Comparison of ENCODE assay signal across 1 cellular context in the genomic region with DNA sequence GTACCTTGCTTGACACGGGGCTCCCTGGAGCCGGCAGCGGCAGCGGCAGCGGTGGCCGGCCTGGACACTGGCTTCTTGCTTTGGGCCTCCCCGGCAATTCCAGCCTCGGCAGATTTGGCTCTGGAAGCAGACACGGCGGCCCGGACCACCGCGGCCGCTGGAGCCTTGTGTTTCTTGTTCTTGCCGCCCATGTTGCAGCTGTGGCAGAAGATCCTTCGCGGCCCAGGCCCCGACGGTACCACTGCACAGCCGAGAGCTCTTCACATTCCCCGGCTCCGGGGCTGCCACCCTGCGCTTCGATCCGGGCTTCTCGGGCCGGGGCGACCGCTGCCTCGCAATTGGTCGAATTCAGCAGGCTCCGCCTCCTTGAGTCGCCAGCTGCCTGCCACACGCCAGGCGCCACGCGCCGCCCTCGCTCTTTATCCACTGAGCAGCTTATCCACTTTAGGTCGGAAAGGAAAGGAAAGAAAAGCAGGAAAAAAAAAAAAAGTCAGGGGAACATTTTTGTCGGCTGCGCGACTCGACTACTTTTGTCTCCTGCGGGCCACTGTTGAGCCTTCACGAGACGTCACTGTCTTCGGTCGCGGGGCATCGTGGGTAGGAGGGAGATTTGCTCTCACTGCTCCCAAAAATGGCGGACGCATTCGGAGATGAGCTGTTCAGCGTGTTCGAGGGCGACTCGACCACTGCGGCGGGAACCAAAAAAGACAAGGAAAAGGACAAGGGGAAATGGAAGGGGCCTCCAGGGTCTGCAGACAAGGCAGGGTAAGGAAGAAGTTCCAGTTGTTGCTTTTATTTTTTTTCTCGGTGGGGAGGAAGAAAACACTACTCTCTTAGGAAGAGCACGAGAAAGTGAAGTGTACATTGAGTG.
TF ChIP-seq lines count a peak whose summit lies in the region.

A gene with protein sequence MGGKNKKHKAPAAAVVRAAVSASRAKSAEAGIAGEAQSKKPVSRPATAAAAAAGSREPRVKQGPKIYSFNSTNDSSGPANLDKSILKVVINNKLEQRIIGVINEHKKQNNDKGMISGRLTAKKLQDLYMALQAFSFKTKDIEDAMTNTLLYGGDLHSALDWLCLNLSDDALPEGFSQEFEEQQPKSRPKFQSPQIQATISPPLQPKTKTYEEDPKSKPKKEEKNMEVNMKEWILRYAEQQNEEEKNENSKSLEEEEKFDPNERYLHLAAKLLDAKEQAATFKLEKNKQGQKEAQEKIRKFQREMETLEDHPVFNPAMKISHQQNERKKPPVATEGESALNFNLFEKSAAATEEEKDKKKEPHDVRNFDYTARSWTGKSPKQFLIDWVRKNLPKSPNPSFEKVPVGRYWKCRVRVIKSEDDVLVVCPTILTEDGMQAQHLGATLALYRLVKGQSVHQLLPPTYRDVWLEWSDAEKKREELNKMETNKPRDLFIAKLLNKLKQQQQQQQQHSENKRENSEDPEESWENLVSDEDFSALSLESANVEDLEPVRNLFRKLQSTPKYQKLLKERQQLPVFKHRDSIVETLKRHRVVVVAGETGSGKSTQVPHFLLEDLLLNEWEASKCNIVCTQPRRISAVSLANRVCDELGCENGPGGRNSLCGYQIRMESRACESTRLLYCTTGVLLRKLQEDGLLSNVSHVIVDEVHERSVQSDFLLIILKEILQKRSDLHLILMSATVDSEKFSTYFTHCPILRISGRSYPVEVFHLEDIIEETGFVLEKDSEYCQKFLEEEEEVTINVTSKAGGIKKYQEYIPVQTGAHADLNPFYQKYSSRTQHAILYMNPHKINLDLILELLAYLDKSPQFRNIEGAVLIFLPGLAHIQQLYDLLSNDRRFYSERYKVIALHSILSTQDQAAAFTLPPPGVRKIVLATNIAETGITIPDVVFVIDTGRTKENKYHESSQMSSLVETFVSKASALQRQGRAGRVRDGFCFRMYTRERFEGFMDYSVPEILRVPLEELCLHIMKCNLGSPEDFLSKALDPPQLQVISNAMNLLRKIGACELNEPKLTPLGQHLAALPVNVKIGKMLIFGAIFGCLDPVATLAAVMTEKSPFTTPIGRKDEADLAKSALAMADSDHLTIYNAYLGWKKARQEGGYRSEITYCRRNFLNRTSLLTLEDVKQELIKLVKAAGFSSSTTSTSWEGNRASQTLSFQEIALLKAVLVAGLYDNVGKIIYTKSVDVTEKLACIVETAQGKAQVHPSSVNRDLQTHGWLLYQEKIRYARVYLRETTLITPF (N-terminal part only) (minus strand): TSS at position 312 of the 871 bp plus-strand sequence. CDS start 121 bp downstream, at position 191.
A gene (plus strand): TSS at position 607 of the 871 bp plus-strand sequence. CDS start 25 bp downstream, at position 632.

TF ChIP-seq in WTC11, 78 proteins besides CTCF, POLR2A, EP300 and RAD21 (continued from another document):
- TF ChIP-seq, protein P1, sequence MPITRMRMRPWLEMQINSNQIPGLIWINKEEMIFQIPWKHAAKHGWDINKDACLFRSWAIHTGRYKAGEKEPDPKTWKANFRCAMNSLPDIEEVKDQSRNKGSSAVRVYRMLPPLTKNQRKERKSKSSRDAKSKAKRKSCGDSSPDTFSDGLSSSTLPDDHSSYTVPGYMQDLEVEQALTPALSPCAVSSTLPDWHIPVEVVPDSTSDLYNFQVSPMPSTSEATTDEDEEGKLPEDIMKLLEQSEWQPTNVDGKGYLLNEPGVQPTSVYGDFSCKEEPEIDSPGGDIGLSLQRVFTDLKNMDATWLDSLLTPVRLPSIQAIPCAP (CRISPR knock-in tag; IDR thresholded peaks at IDR 0.05), result no peak
- no peak for TF ChIP-seq ESRRA (CRISPR knock-in tag; IDR thresholded peaks at IDR 0.05; ENCODE audit: borderline replicate concordance)
- TF ChIP-seq SMAD3 (CRISPR knock-in tag; IDR thresholded peaks at IDR 0.05; ENCODE audit: borderline replicate concordance), result no peak; the same call in 1 of the 2 replicates
- no peak for TF ChIP-seq ZBTB21 (CRISPR knock-in tag; IDR thresholded peaks at IDR 0.05; ENCODE audit: borderline replicate concordance)
- TF ChIP-seq, protein P2, sequence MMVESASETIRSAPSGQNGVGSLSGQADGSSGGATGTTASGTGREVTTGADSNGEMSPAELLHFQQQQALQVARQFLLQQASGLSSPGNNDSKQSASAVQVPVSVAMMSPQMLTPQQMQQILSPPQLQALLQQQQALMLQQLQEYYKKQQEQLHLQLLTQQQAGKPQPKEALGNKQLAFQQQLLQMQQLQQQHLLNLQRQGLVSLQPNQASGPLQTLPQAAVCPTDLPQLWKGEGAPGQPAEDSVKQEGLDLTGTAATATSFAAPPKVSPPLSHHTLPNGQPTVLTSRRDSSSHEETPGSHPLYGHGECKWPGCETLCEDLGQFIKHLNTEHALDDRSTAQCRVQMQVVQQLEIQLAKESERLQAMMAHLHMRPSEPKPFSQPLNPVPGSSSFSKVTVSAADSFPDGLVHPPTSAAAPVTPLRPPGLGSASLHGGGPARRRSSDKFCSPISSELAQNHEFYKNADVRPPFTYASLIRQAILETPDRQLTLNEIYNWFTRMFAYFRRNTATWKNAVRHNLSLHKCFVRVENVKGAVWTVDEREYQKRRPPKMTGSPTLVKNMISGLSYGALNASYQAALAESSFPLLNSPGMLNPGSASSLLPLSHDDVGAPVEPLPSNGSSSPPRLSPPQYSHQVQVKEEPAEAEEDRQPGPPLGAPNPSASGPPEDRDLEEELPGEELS (CRISPR knock-in tag; IDR thresholded peaks at IDR 0.05), result peak; percentile 25; the same call in 1 of the 2 replicates
- TF ChIP-seq CREB1 (CRISPR knock-in tag; IDR thresholded peaks at IDR 0.05), result no peak
- no peak for TF ChIP-seq FOXJ3 (CRISPR knock-in tag; IDR thresholded peaks at IDR 0.05; ENCODE audit: borderline replicate concordance)
- TF ChIP-seq, protein P3, sequence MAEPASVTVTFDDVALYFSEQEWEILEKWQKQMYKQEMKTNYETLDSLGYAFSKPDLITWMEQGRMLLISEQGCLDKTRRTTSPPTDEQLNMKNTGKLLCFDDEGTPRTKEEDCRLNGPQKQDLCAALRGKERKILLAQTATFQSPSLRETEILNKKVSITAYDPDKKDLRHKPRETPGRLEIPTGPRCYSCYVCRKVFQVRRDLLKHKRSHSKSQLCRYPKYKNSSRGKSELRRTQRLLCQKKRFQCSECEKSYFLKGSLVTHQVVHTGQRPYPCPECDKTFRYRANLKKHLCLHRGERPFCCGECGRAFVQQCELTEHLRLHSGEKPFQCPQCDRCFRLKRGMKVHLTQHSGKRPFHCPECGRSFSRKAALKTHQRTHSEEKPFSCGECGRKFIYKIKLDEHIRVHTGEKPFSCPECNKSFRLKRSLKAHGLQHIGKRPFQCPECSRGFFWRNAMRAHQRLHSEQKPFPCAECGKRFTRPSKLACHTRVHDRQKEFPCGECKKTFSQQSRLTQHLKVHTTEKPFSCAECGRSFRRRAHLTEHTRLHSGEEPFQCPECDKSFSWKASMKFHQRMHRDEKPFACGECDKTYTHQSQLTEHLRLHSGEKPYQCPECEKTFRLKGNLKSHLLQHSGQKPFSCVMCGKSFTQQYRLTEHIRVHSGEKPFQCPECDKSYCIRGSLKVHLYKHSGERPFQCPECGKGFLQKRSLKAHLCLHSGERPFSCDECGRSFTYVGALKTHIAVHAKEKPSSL (CRISPR knock-in tag; conservative IDR thresholded peaks at IDR 0.05), result no peak
- TF ChIP-seq, protein P4, sequence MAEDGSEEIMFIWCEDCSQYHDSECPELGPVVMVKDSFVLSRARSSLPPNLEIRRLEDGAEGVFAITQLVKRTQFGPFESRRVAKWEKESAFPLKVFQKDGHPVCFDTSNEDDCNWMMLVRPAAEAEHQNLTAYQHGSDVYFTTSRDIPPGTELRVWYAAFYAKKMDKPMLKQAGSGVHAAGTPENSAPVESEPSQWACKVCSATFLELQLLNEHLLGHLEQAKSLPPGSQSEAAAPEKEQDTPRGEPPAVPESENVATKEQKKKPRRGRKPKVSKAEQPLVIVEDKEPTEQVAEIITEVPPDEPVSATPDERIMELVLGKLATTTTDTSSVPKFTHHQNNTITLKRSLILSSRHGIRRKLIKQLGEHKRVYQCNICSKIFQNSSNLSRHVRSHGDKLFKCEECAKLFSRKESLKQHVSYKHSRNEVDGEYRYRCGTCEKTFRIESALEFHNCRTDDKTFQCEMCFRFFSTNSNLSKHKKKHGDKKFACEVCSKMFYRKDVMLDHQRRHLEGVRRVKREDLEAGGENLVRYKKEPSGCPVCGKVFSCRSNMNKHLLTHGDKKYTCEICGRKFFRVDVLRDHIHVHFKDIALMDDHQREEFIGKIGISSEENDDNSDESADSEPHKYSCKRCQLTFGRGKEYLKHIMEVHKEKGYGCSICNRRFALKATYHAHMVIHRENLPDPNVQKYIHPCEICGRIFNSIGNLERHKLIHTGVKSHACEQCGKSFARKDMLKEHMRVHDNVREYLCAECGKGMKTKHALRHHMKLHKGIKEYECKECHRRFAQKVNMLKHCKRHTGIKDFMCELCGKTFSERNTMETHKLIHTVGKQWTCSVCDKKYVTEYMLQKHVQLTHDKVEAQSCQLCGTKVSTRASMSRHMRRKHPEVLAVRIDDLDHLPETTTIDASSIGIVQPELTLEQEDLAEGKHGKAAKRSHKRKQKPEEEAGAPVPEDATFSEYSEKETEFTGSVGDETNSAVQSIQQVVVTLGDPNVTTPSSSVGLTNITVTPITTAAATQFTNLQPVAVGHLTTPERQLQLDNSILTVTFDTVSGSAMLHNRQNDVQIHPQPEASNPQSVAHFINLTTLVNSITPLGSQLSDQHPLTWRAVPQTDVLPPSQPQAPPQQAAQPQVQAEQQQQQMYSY (CRISPR knock-in tag; IDR thresholded peaks at IDR 0.05), result no peak
- TF ChIP-seq, protein P5, sequence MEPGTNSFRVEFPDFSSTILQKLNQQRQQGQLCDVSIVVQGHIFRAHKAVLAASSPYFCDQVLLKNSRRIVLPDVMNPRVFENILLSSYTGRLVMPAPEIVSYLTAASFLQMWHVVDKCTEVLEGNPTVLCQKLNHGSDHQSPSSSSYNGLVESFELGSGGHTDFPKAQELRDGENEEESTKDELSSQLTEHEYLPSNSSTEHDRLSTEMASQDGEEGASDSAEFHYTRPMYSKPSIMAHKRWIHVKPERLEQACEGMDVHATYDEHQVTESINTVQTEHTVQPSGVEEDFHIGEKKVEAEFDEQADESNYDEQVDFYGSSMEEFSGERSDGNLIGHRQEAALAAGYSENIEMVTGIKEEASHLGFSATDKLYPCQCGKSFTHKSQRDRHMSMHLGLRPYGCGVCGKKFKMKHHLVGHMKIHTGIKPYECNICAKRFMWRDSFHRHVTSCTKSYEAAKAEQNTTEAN (CRISPR knock-in tag; IDR thresholded peaks at IDR 0.05), result peak; percentile 48
- TF ChIP-seq ZNF232 (CRISPR knock-in tag; IDR thresholded peaks at IDR 0.05), result 0 out of 2 replicates have a peak, but pooled peaks have one; percentile 25
- no peak for TF ChIP-seq RORB (CRISPR knock-in tag; IDR thresholded peaks at IDR 0.05)
- TF ChIP-seq, protein P6, sequence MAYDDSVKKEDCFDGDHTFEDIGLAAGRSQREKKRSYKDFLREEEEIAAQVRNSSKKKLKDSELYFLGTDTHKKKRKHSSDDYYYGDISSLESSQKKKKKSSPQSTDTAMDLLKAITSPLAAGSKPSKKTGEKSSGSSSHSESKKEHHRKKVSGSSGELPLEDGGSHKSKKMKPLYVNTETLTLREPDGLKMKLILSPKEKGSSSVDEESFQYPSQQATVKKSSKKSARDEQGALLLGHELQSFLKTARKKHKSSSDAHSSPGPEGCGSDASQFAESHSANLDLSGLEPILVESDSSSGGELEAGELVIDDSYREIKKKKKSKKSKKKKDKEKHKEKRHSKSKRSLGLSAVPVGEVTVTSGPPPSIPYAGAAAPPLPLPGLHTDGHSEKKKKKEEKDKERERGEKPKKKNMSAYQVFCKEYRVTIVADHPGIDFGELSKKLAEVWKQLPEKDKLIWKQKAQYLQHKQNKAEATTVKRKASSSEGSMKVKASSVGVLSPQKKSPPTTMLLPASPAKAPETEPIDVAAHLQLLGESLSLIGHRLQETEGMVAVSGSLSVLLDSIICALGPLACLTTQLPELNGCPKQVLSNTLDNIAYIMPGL (CRISPR knock-in tag; IDR thresholded peaks at IDR 0.05), result peak; percentile 55
